ENCODE assay signal across 37 cellular contexts in genomic region chr11:8390851-8391612, GRCh38.
"Had no signal": no experiment of that assay in that cellular context is flagged by ENCODE, and none has a peak within 500 bp of the region (broad histone marks: within the 10 kb centered on the region; RNA-seq: fewer than 3 reads in every experiment).

No MANE protein-coding gene starts in this region.

- H3K27me3 Mint-ChIP-seq: activated CD4-positive, alpha-beta memory T cell treated with anti-CD3 and anti-CD28 coated beads, Interleukin-2, amount 10 ng/mL, durations not matched to agents 7 days and 5 days; activated CD4-positive, alpha-beta T cell treated with anti-CD3 and anti-CD28 coated beads for 36 hours; activated naive CD8-positive, alpha-beta T cell; activated naive CD8-positive, alpha-beta T cell treated with anti-CD3 and anti-CD28 coated beads, Interleukin-2, amount 10 ng/mL, durations not matched to agents 7 days and 5 days had no signal

- H3K36me3 ChIP-seq: adrenal gland, brain microvascular endothelial cell, breast epithelium had no signal

- H3K4me1 ChIP-seq: breast epithelium had no signal

- ATAC-seq: activated CD4-positive, alpha-beta T cell treated with anti-CD3 and anti-CD28 coated beads for 36 hours; activated CD4-positive, CD25-positive, alpha-beta regulatory T cell treated with anti-CD3 and anti-CD28 coated beads, Interleukin-2, amount 50 U/mL, for 24 hours; activated CD8-positive, alpha-beta memory T cell treated with anti-CD3 and anti-CD28 coated beads, Interleukin-2, amount 10 ng/mL, durations not matched to agents 7 days and 5 days; activated CD8-positive, alpha-beta T cell treated with anti-CD3 and anti-CD28 coated beads, Interleukin-2, amount 10 ng/mL, durations not matched to agents 7 days and 5 days; activated T-helper 17 cell treated with anti-CD3 and anti-CD28 coated beads, Interleukin-2, amount 50 U/mL, for 72 hours; body of pancreas; WTC11 had no signal

- H3K27ac ChIP-seq: adrenal gland, body of pancreas, brain microvascular endothelial cell, VCaP had no signal

- H3K4me1 Mint-ChIP-seq: activated CD4-positive, alpha-beta memory T cell treated with anti-CD3 and anti-CD28 coated beads, Interleukin-2, amount 10 ng/mL, durations not matched to agents 7 days and 5 days; activated CD4-positive, alpha-beta T cell treated with anti-CD3 and anti-CD28 coated beads for 36 hours; activated CD4-positive, alpha-beta T cell treated with anti-CD3 and anti-CD28 coated beads, Interleukin-2, amount 10 ng/mL, durations not matched to agents 7 days and 5 days; activated CD8-positive, alpha-beta memory T cell treated with anti-CD3 and anti-CD28 coated beads, Interleukin-2, amount 10 ng/mL, durations not matched to agents 7 days and 5 days; activated naive CD8-positive, alpha-beta T cell treated with anti-CD3 and anti-CD28 coated beads, Interleukin-2, amount 10 ng/mL, durations not matched to agents 7 days and 5 days; activated T-helper 17 cell treated with anti-CD3 and anti-CD28 coated beads, Interleukin-2, amount 50 U/mL, for 72 hours had no signal

- H3K27me3 ChIP-seq: adrenal gland, body of pancreas, brain microvascular endothelial cell, breast epithelium had no signal

- H3K4me3 Mint-ChIP-seq: activated CD4-positive, alpha-beta memory T cell treated with anti-CD3 and anti-CD28 coated beads, Interleukin-2, amount 10 ng/mL, durations not matched to agents 7 days and 5 days; activated CD4-positive, alpha-beta T cell treated with anti-CD3 and anti-CD28 coated beads for 36 hours; activated CD4-positive, alpha-beta T cell treated with anti-CD3 and anti-CD28 coated beads, Interleukin-2, amount 10 ng/mL, durations not matched to agents 7 days and 5 days; activated CD8-positive, alpha-beta memory T cell treated with anti-CD3 and anti-CD28 coated beads, Interleukin-2, amount 10 ng/mL, durations not matched to agents 7 days and 5 days; activated CD8-positive, alpha-beta T cell treated with anti-CD3 and anti-CD28 coated beads, Interleukin-2, amount 10 ng/mL, durations not matched to agents 7 days and 5 days; activated naive CD4-positive, alpha-beta T cell treated with anti-CD3 and anti-CD28 coated beads for 36 hours; activated naive CD8-positive, alpha-beta T cell; activated naive CD8-positive, alpha-beta T cell treated with anti-CD3 and anti-CD28 coated beads, Interleukin-2, amount 10 ng/mL, durations not matched to agents 7 days and 5 days; activated T-cell treated with anti-CD3 and anti-CD28 coated beads, Interleukin-2, amount 50 U/mL, for 24 hours; activated T-helper 17 cell treated with anti-CD3 and anti-CD28 coated beads, Interleukin-2, amount 50 U/mL, for 72 hours; T-helper 1 cell treated with Interleukin-12 subunit alpha and Interleukin-12 subunit beta and Interleukin-4 antibody, amounts not matched to agents 30 μg/mL and 1 μg/mL, for 36 hours; T-helper 2 cell treated with Interferon-gamma antibody and Interleukin-4, amounts not matched to agents 5 μg/mL and 100 μg/mL, for 36 hours; WTC11 had no signal

- DNase-seq: activated CD4-positive, alpha-beta memory T cell treated with anti-CD3 and anti-CD28 coated beads, Interleukin-2, amount 10 ng/mL, durations not matched to agents 7 days and 5 days; activated CD4-positive, alpha-beta T cell treated with anti-CD3 and anti-CD28 coated beads for 1 hour; activated CD4-positive, alpha-beta T cell treated with anti-CD3 and anti-CD28 coated beads for 36 hours; activated CD4-positive, alpha-beta T cell treated with anti-CD3 and anti-CD28 coated beads for 48 hours; activated CD4-positive, alpha-beta T cell treated with anti-CD3 and anti-CD28 coated beads, Interleukin-2, amount 10 ng/mL, durations not matched to agents 7 days and 5 days; activated CD4-positive, alpha-beta T cell treated with anti-CD3 and anti-CD28 coated beads, Interleukin-2, amount 50 U/mL, for 48 hours; activated CD4-positive, CD25-positive, alpha-beta regulatory T cell; activated CD8-positive, alpha-beta memory T cell treated with anti-CD3 and anti-CD28 coated beads for 24 hours; activated CD8-positive, alpha-beta memory T cell treated with anti-CD3 and anti-CD28 coated beads, Interleukin-2, amount 10 ng/mL, durations not matched to agents 7 days and 5 days; activated CD8-positive, alpha-beta memory T cell treated with anti-CD3 and anti-CD28 coated beads, Interleukin-2, amount 50 U/mL, for 48 hours; activated CD8-positive, alpha-beta T cell treated with anti-CD3 and anti-CD28 coated beads, Interleukin-2, amount 10 ng/mL, durations not matched to agents 7 days and 5 days; activated effector memory CD4-positive, alpha-beta T cell treated with anti-CD3 and anti-CD28 coated beads, Interleukin-2, amount 50 U/mL, for 16 hours; activated gamma-delta T cell treated with Interleukin-2 at 50 U/mL for 16 hours; activated naive CD4-positive, alpha-beta T cell; activated naive CD4-positive, alpha-beta T cell treated with anti-CD3 and anti-CD28 coated beads for 36 hours; activated naive CD4-positive, alpha-beta T cell treated with anti-CD3 and anti-CD28 coated beads, Interleukin-2, amount 50 U/mL, for 16 hours; activated naive CD8-positive, alpha-beta T cell treated with anti-CD3 and anti-CD28 coated beads, Interleukin-2, amount 10 ng/mL, durations not matched to agents 7 days and 5 days; activated T-cell treated with anti-CD3 and anti-CD28 coated beads, Interleukin-2, amount 50 U/mL, for 24 hours; activated T-cell treated with anti-CD3 and anti-CD28 coated beads, Interleukin-2, amount 50 U/mL, for 48 hours; adrenal gland; amniotic stem cell; aorta; body of pancreas; brain microvascular endothelial cell; central memory CD4-positive, alpha-beta T cell; SW 1271; T-helper 1 cell; T-helper 2 cell; T-helper 9 cell had no signal

- H3K4me3 ChIP-seq: adrenal gland, body of pancreas, breast epithelium had no signal

- H3K27ac Mint-ChIP-seq: activated CD4-positive, alpha-beta memory T cell treated with anti-CD3 and anti-CD28 coated beads, Interleukin-2, amount 10 ng/mL, durations not matched to agents 7 days and 5 days; activated CD4-positive, alpha-beta T cell treated with anti-CD3 and anti-CD28 coated beads for 36 hours; activated CD4-positive, alpha-beta T cell treated with anti-CD3 and anti-CD28 coated beads, Interleukin-2, amount 10 ng/mL, durations not matched to agents 7 days and 5 days; activated CD8-positive, alpha-beta memory T cell treated with anti-CD3 and anti-CD28 coated beads, Interleukin-2, amount 10 ng/mL, durations not matched to agents 7 days and 5 days; activated CD8-positive, alpha-beta T cell treated with anti-CD3 and anti-CD28 coated beads, Interleukin-2, amount 10 ng/mL, durations not matched to agents 7 days and 5 days; activated naive CD4-positive, alpha-beta T cell treated with anti-CD3 and anti-CD28 coated beads for 36 hours; activated naive CD8-positive, alpha-beta T cell; activated naive CD8-positive, alpha-beta T cell treated with anti-CD3 and anti-CD28 coated beads, Interleukin-2, amount 10 ng/mL, durations not matched to agents 7 days and 5 days; activated T-cell treated with anti-CD3 and anti-CD28 coated beads, Interleukin-2, amount 50 U/mL, for 24 hours; activated T-helper 17 cell treated with anti-CD3 and anti-CD28 coated beads, Interleukin-2, amount 50 U/mL, for 72 hours; T-helper 1 cell treated with Interleukin-12 subunit alpha and Interleukin-12 subunit beta and Interleukin-4 antibody, amounts not matched to agents 30 μg/mL and 1 μg/mL, for 36 hours; T-helper 2 cell treated with Interferon-gamma antibody and Interleukin-4, amounts not matched to agents 5 μg/mL and 100 μg/mL, for 36 hours had no signal

- H3K9me3 Mint-ChIP-seq: activated CD4-positive, alpha-beta memory T cell treated with anti-CD3 and anti-CD28 coated beads, Interleukin-2, amount 10 ng/mL, durations not matched to agents 7 days and 5 days; activated CD4-positive, alpha-beta T cell treated with anti-CD3 and anti-CD28 coated beads, Interleukin-2, amount 10 ng/mL, durations not matched to agents 7 days and 5 days; activated naive CD4-positive, alpha-beta T cell treated with anti-CD3 and anti-CD28 coated beads for 36 hours; activated naive CD8-positive, alpha-beta T cell treated with anti-CD3 and anti-CD28 coated beads, Interleukin-2, amount 10 ng/mL, durations not matched to agents 7 days and 5 days; activated T-cell treated with anti-CD3 and anti-CD28 coated beads, Interleukin-2, amount 50 U/mL, for 24 hours; activated T-helper 17 cell treated with anti-CD3 and anti-CD28 coated beads, Interleukin-2, amount 50 U/mL, for 72 hours; T-helper 1 cell treated with Interleukin-12 subunit alpha and Interleukin-12 subunit beta and Interleukin-4 antibody, amounts not matched to agents 30 μg/mL and 1 μg/mL, for 36 hours; T-helper 2 cell treated with Interferon-gamma antibody and Interleukin-4, amounts not matched to agents 5 μg/mL and 100 μg/mL, for 36 hours had no signal

- H3K9me3 ChIP-seq: adrenal gland, body of pancreas, breast epithelium had no signal

- H3K36me3 Mint-ChIP-seq: activated CD8-positive, alpha-beta memory T cell treated with anti-CD3 and anti-CD28 coated beads, Interleukin-2, amount 10 ng/mL, durations not matched to agents 7 days and 5 days; activated naive CD8-positive, alpha-beta T cell; activated naive CD8-positive, alpha-beta T cell treated with anti-CD3 and anti-CD28 coated beads, Interleukin-2, amount 10 ng/mL, durations not matched to agents 7 days and 5 days had no signal
